Comparison of ENCODE assay signal across 25 cellular contexts in the genomic region with DNA sequence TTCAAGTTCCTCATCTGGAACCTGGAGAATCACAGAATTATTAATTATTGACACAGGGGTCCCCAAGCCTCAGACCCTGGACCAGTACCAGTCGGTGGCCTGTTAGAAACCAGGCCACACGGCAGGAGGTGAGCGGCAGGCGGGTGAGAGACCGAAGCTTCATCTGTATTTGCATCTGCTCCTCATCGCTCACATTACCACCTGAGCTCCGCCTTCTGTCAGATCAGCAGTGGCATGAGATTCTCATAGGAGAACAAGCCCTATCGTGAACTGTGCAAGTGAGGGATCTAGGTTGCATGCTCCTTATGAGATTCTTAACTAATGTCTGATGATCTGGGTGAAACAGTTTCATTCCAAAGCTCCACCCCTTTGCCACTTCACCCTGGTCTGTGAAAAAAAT.
"Had no signal": no experiment of that assay in that cellular context is flagged by ENCODE, and none has a peak within 500 bp of the region (broad histone marks: within the 10 kb centered on the region; RNA-seq: fewer than 3 reads in every experiment).

No MANE protein-coding gene starts in this region.

- H3K27me3 ChIP-seq: colonic mucosa, esophagus squamous epithelium, gastroesophageal sphincter, heart left ventricle, hepatocyte, left lung had no signal

- H3K36me3 ChIP-seq: colonic mucosa, gastroesophageal sphincter, left lung, lower lobe of right lung had no signal

- ATAC-seq: effector memory CD8-positive, alpha-beta T cell; gastroesophageal sphincter; left lung; lower lobe of right lung had no signal

- H3K9me3 Mint-ChIP-seq: effector memory CD8-positive, alpha-beta T cell; endodermal cell; mesothelial cell of epicardium had no signal

- H3K4me1 Mint-ChIP-seq: naive B cell had no signal

- H3K27ac Mint-ChIP-seq: dendritic cell treated with granulocyte-macrophage colony-stimulating factor and Interleukin-4, amounts not matched to agents 40 ng/mL and 50 ng/mL, for 4 days; effector memory CD8-positive, alpha-beta T cell; endodermal cell; mesothelial cell of epicardium; naive B cell had no signal

- H3K27me3 Mint-ChIP-seq: dendritic cell treated with granulocyte-macrophage colony-stimulating factor and Interleukin-4, amounts not matched to agents 40 ng/mL and 50 ng/mL, for 4 days; effector memory CD8-positive, alpha-beta T cell; naive B cell had no signal

- H3K4me3 Mint-ChIP-seq: dendritic cell treated with granulocyte-macrophage colony-stimulating factor and Interleukin-4, amounts not matched to agents 40 ng/mL and 50 ng/mL, for 4 days; effector memory CD8-positive, alpha-beta T cell; endodermal cell; mesothelial cell of epicardium; naive B cell had no signal

- H3K36me3 Mint-ChIP-seq: naive B cell had no signal

- H3K9me3 ChIP-seq: colonic mucosa, esophagus squamous epithelium, gastroesophageal sphincter, heart left ventricle, left lung, lower lobe of right lung, mucosa of descending colon had no signal

- H3K27ac ChIP-seq: colonic mucosa, epithelial cell of prostate, gastroesophageal sphincter, hepatocyte, left lung, lower lobe of right lung had no signal

- H3K4me3 ChIP-seq: colonic mucosa, esophagus squamous epithelium, gastroesophageal sphincter, heart left ventricle, hepatocyte, left lung, lower lobe of right lung, mucosa of descending colon had no signal

- FAIRE-seq: endometrium, islet of Langerhans, kidney had no signal

- DNase-seq: colonic mucosa; cortex of kidney; effector CD8-positive, alpha-beta T cell; effector memory CD8-positive, alpha-beta T cell; endodermal cell; erythroblast; esophagus squamous epithelium; foreskin melanocyte; heart left ventricle; hypothalamus; kidney; kidney glomerular epithelial cell; left ventricle myocardium superior; lower lobe of right lung; mesenchymal stem cell; mucosa of descending colon; naive B cell had no signal
